12 cellular contexts compared by ENCODE assay signal in genomic region chr10:80503584-80504157, GRCh38. TPM values are rescaled to one million over a fixed set of nuclear protein-coding genes. Genes with fewer than 3 reads are reported as not detected.
DNase-seq lines count a peak whose midpoint lies in the region; ATAC-seq and TF ChIP-seq lines count a peak whose summit lies in the region.
"Had no signal": no experiment of that assay in that cellular context is flagged by ENCODE, and none has a peak within 500 bp of the region (broad histone marks: within the 10 kb centered on the region; RNA-seq: fewer than 3 reads in every experiment).

No MANE protein-coding gene starts in this region.

- TF ChIP-seq CTCF in heart left ventricle (IDR thresholded peaks at IDR 0.05): no peak
- no peak for TF ChIP-seq CTCF in brain microvascular endothelial cell (IDR thresholded peaks at IDR 0.05; ENCODE audit: low read depth, low read length, missing control alignments)
- TF ChIP-seq CTCF in upper lobe of right lung (IDR thresholded peaks at IDR 0.05): no peak

- H3K36me3 ChIP-seq in heart left ventricle (peaks cover 0 to 29% (median 9%) of the 10 kb centered on the region in 9 donors), brain microvascular endothelial cell (replicated peaks) (peaks cover 16% of the 10 kb centered on the region), mucosa of rectum (ENCODE audit: control insufficient read depth in 2 of 2, insufficient read depth in 2 of 2, low read length in 2 of 2) (peaks cover 10 to 21% of the 10 kb centered on the region in 2 donors), upper lobe of right lung (peaks cover 35% of the 10 kb centered on the region), Karpas-422 (ENCODE audit: insufficient read depth, low read length) (no peaks in the 10 kb centered on the region)
- H3K36me3 ChIP-seq: ovary had no signal

- peaks cover 40 to 100% (median 92%) of the 10 kb centered on the region in 12 donors for H3K4me1 ChIP-seq in heart left ventricle
- peaks cover 48 to 50% of the 10 kb centered on the region in 2 donors for H3K4me1 ChIP-seq in mucosa of rectum (ENCODE audit: control insufficient read depth in 2 of 2, insufficient read depth in 2 of 2, low read length in 2 of 2)
- peaks cover 90% of the 10 kb centered on the region for H3K4me1 ChIP-seq in upper lobe of right lung
- H3K4me1 ChIP-seq in Karpas-422 (ENCODE audit: low read length): no peaks in the 10 kb centered on the region

- no peak overlapping the region for H2AFZ ChIP-seq in Karpas-422 (ENCODE audit: low read length)

- H3K27me3 ChIP-seq in heart left ventricle (no peaks in the 10 kb centered on the region), brain microvascular endothelial cell (replicated peaks) (no peaks in the 10 kb centered on the region), mucosa of rectum (ENCODE audit: control insufficient read depth in 2 of 2, insufficient read depth in 2 of 2, low read length in 2 of 2) (no peaks in the 10 kb centered on the region), upper lobe of right lung (no peaks in the 10 kb centered on the region), Karpas-422 (ENCODE audit: low read length) (no peaks in the 10 kb centered on the region)
- H3K27me3 ChIP-seq: adrenal gland, ovary had no signal

- no peak overlapping the region for H3K4me3 ChIP-seq in heart left ventricle
- H3K4me3 ChIP-seq in brain microvascular endothelial cell (ENCODE audit: low read depth, low read length): no peak overlapping the region
- no peak overlapping the region for H3K4me3 ChIP-seq in mucosa of rectum (ENCODE audit: low read length in 2 of 2)
- no peak overlapping the region for H3K4me3 ChIP-seq in upper lobe of right lung
- H3K4me3 ChIP-seq in Karpas-422 (ENCODE audit: low read length): no peak overlapping the region
- H3K4me3 ChIP-seq: adrenal gland, ovary had no signal

- DNase-seq in heart left ventricle (no peak), left cardiac atrium (no peak), brain microvascular endothelial cell (no peak), upper lobe of right lung (no peak), Karpas-422 (no peak), NOMO-1 treated with dmso at 0.1 percent for 144 hours (lab: John Stamatoyannopoulos, UW; ENCODE audit: unreplicated experiment) (no peak), HT-29 (ENCODE audit: low spot score) (no peak)
- DNase-seq: foreskin melanocyte, NCI-H2029 treated with DMSO at 0.1 percent for 48 hours had no signal

- WGBS in heart left ventricle, 4 donors: 67 to 78% (median 71%) methylated on average over 6 to 7 of the region's 7 CpGs

- no peaks in the 10 kb centered on the region for H3K79me2 ChIP-seq in Karpas-422 (ENCODE audit: low read length)

- no peaks in the 10 kb centered on the region for H3K9me2 ChIP-seq in Karpas-422 (replicated peaks; ENCODE audit: insufficient read depth, low read length)

- ATAC-seq in heart left ventricle: no peak
- ATAC-seq in left cardiac atrium: no peak
- no peak for ATAC-seq in upper lobe of right lung

- H3K9me3 ChIP-seq in heart left ventricle (no peaks in the 10 kb centered on the region), mucosa of rectum (ENCODE audit: control insufficient read depth in 2 of 2, low read length in 2 of 2) (no peaks in the 10 kb centered on the region), upper lobe of right lung (no peaks in the 10 kb centered on the region), Karpas-422 (ENCODE audit: low read length) (no peaks in the 10 kb centered on the region)
- H3K9me3 ChIP-seq: adrenal gland, ovary had no signal

- H3K27ac ChIP-seq in heart left ventricle: peak overlapping the region in 11 of 12 donors; percentile 19 to 95 (median 80)
- peak overlapping the region; percentile 91 for H3K27ac ChIP-seq in brain microvascular endothelial cell
- H3K27ac ChIP-seq in mucosa of rectum (ENCODE audit: low read depth in 2 of 2, low read length in 2 of 2): peak overlapping the region; percentile 63 to 82
- H3K27ac ChIP-seq in upper lobe of right lung: peak overlapping the region; percentile 47
- no peak overlapping the region for H3K27ac ChIP-seq in Karpas-422 (ENCODE audit: low read length)
- H3K27ac ChIP-seq: ovary had no signal

- H3K4me2 ChIP-seq in Karpas-422 (ENCODE audit: low read depth, low read length, poor library complexity, severe bottlenecking): no peak overlapping the region

- in situ Hi-C loops in brain microvascular endothelial cell (cut with HindIII; ENCODE audit: low pct_ligation_motif_present, low sequenced_read_pairs): loop anchor here (10.0 kb wide), 1 partner anchor 49 kb away; the partner anchor contains the start of gene TSPAN14

- TF ChIP-seq POLR2A in heart left ventricle (IDR thresholded peaks at IDR 0.05): no peak

- H3K9ac ChIP-seq in mucosa of rectum (ENCODE audit: low read depth in 1 of 2, low read length in 2 of 2): no peak overlapping the region
- H3K9ac ChIP-seq in Karpas-422 (ENCODE audit: low read length): no peak overlapping the region

- intact Hi-C loops in heart left ventricle (cut with DNase I): loop anchor here in 8 of 10 donors (2.0 to 10.0 kb wide), 10 partner anchors 35 to 121 kb away; partner anchors contain the start of gene TSPAN14 (in 3 of the 8)
- intact Hi-C loops in left cardiac atrium (cut with DNase I): loop anchor here (2.0 to 10.0 kb wide), 3 partner anchors 56 to 119 kb away; no protein-coding TSS in a partner anchor
- intact Hi-C loops in upper lobe of right lung (cut with DNase I): no loop called here

- H4K20me1 ChIP-seq in Karpas-422 (ENCODE audit: insufficient read depth, low read depth, low read length): 0 out of 2 replicates have a peak, but pooled peaks cover 4% of the 10 kb centered on the region

RNA-seq across cellular contexts. Expression of gene SH2D4B, which starts 34.0 kb away (rescaled TPM):
- total RNA-seq in heart left ventricle (under 1 TPM in 1 of 9 donors, not detected in 8; 0.19 TPM), left cardiac atrium (under 1 TPM in 1 of 2 donors, not detected in 1; 0.05 TPM), upper lobe of right lung (0.43 TPM)
- not detected for polyA plus RNA-seq in heart left ventricle
- total RNA-seq in Karpas-422 (2014; rRNA removed; shearing (Covaris generic); ENCODE audit: low replicate concordance): 0.07 TPM in 1 of 2 replicates, not detected in the other
- total RNA-seq in HT-29 (2014; rRNA removed; shearing (Covaris generic)): not detected in 2 replicates

RNA-seq across cellular contexts. Expression of gene TSPAN14, which starts 49.6 kb away (rescaled TPM):
- total RNA-seq in heart left ventricle: 10 to 100 TPM; 24.6 to 71.5 (median 39.6) TPM
- 10 to 100 TPM; 17.4 to 46.3 TPM for polyA plus RNA-seq in heart left ventricle
- 10 to 100 TPM; 44.3 to 51.0 TPM for total RNA-seq in left cardiac atrium
- total RNA-seq in upper lobe of right lung: 157 TPM
- total RNA-seq in Karpas-422 (2014; rRNA removed; shearing (Covaris generic); ENCODE audit: low replicate concordance): 3.4 TPM in 2 replicates
- 58.3 and 65.1 TPM in 2 replicates for total RNA-seq in HT-29 (2014; rRNA removed; shearing (Covaris generic))
